8 cellular contexts compared by ENCODE assay signal in genomic region chr2:234496835-234497591, GRCh38. TPM values are rescaled to one million over a fixed set of nuclear protein-coding genes. Genes with fewer than 3 reads are reported as not detected.
DNase-seq lines count a peak whose midpoint lies in the region; FAIRE-seq and TF ChIP-seq lines count a peak whose summit lies in the region.

A gene with protein sequence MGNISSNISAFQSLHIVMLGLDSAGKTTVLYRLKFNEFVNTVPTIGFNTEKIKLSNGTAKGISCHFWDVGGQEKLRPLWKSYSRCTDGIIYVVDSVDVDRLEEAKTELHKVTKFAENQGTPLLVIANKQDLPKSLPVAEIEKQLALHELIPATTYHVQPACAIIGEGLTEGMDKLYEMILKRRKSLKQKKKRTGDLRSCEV (minus strand): TSS chr2:234497081. CDS start chr2:234496586, 495 bp downstream.

- intact Hi-C loops in kidney (cut with DNase I): no loop called here

- CTCF ChIA-PET in HEK293 (lab: Yijun Ruan, JAX): interaction anchor here (0.6 to 2.2 kb wide), 5 partner anchors 48 to 362 kb away, joined by 3 to 9 read pairs (median 3); no protein-coding TSS in a partner anchor

- H3K4me3 ChIP-seq in GM12864 (ENCODE audit: low read depth, low read length) (peak within 1 kb of the TSS; percentile 79), HEK293 (ENCODE audit: low read depth, low read length) (peak within 1 kb of the TSS; percentile 78), kidney (ENCODE audit: low read length in 2 of 2) (peak within 1 kb of the TSS; percentile 71 to 77)

- peaks cover 12% of the 10 kb centered on the region for H3K4me1 ChIP-seq in HEK293 (ENCODE audit: control insufficient read depth, insufficient read depth, low read length)
- peaks cover 3 to 12% of the 10 kb centered on the region in 2 donors for H3K4me1 ChIP-seq in kidney (ENCODE audit: control insufficient read depth in 1 of 2, insufficient read depth in 1 of 2, low read depth in 1 of 2, low read length in 2 of 2)

- TF ChIP-seq CTCF in GM12864 (IDR thresholded peaks at IDR 0.05; ENCODE audit: low read depth, low read length, missing control alignments): no peak
- no peak for TF ChIP-seq CTCF in HEK293 (tag by site-specific recombination; IDR thresholded peaks at IDR 0.05)
- TF ChIP-seq CTCF in kidney (IDR thresholded peaks at IDR 0.05; ENCODE audit: borderline replicate concordance, extremely low read depth, insufficient read depth): no peak

- DNase-seq in GM12864 (ENCODE audit: low read depth): no peak
- peak; percentile 17 for DNase-seq in NCI-H1092 treated with DMSO at 0.1 percent for 48 hours (lab: John Stamatoyannopoulos, UW)
- peak; percentile 34 to 61 (median 59) for DNase-seq in activated CD4-positive, CD25-positive, alpha-beta regulatory T cell (lab: John Stamatoyannopoulos, UW)
- DNase-seq in cerebellar cortex (ENCODE audit: low spot score): peak; percentile 64
- DNase-seq in kidney: peak; percentile 94
- peak; percentile 49 to 59 for DNase-seq in stimulated activated CD4-positive, alpha-beta T cell treated with anti-CD3 and anti-CD28 coated beads, Interleukin-15, amount 100 ng/mL, for 1 hour (ENCODE audit: low read depth in 1 of 2, low spot score in 1 of 2)
- no peak for DNase-seq in middle frontal gyrus (ENCODE audit: extremely low spot score, low spot score)

- H3K27ac ChIP-seq in HEK293 (ENCODE audit: extremely low read depth, low read depth, low read length) (peak within 1 kb of the TSS; percentile 86), kidney (ENCODE audit: low read depth in 2 of 2, low read length in 2 of 2) (peak within 1 kb of the TSS; percentile 41 to 51)

- FAIRE-seq in kidney (lab: Jason Lieb, UNC): no peak

- H3K9me3 ChIP-seq in HEK293 (ENCODE audit: control insufficient read depth, insufficient read depth, low read depth, low read length): no peaks in the 10 kb centered on the region
- H3K9me3 ChIP-seq in kidney (ENCODE audit: control insufficient read depth in 1 of 2, low read length in 2 of 2): no peaks in the 10 kb centered on the region

- peak within 1 kb of the TSS; percentile 74 to 75 for H3K9ac ChIP-seq in kidney (ENCODE audit: low read length in 2 of 2)

- no peaks in the 10 kb centered on the region for H3K36me3 ChIP-seq in HEK293 (ENCODE audit: control insufficient read depth in 2 of 2, insufficient read depth in 1 of 2, low read length in 2 of 2)
- no peaks in the 10 kb centered on the region for H3K36me3 ChIP-seq in kidney (ENCODE audit: control insufficient read depth in 1 of 2, insufficient read depth in 2 of 2, low read length in 2 of 2)

- POLR2A ChIA-PET in HEK293 (lab: Yijun Ruan, JAX): interaction anchor here (0.6 to 2.0 kb wide), 6 partner anchors 12 to 523 kb away, joined by 3 to 6 read pairs (median 4); no protein-coding TSS in a partner anchor

TF ChIP-seq in HEK293, 187 proteins besides CTCF, POLR2A, EP300 and RAD21:
- TF ChIP-seq ZNF138 (tag by site-specific recombination; IDR thresholded peaks at IDR 0.05; ENCODE audit: borderline replicate concordance) (no peak), HOXC10 (CRISPR knock-in tag; IDR thresholded peaks at IDR 0.05) (0 out of 2 replicates have a peak, but pooled peaks have one; percentile 4), ZFHX2 (tag by site-specific recombination; conservative IDR thresholded peaks at IDR 0.05) (peak; percentile 82), ZNF600 (tag by site-specific recombination; IDR thresholded peaks at IDR 0.05) (no peak), ZNF660 (tag by site-specific recombination; IDR thresholded peaks at IDR 0.05) (0 out of 2 replicates have a peak, but pooled peaks have one; percentile 44), IKZF3 (tag by site-specific recombination; IDR thresholded peaks at IDR 0.05) (peak; percentile 70), ZNF211 (tag by site-specific recombination; IDR thresholded peaks at IDR 0.05; ENCODE audit: low read depth) (no peak), ZNF561 (tag by site-specific recombination; IDR thresholded peaks at IDR 0.05; ENCODE audit: borderline replicate concordance) (no peak), ZNF19 (tag by site-specific recombination; IDR thresholded peaks at IDR 0.05; ENCODE audit: low read depth) (no peak), ELK4 (IDR thresholded peaks at IDR 0.05; ENCODE audit: borderline replicate concordance, low read depth, low read length) (no peak), ZNF677 (tag by site-specific recombination; IDR thresholded peaks at IDR 0.05) (no peak), ZNF140 (tag by site-specific recombination; IDR thresholded peaks at IDR 0.05) (no peak), ZBTB7A (tag by site-specific recombination; IDR thresholded peaks at IDR 0.05; ENCODE audit: low read depth) (no peak), ZNF555 (tag by site-specific recombination; conservative IDR thresholded peaks at IDR 0.05) (no peak), RBAK (tag by site-specific recombination; IDR thresholded peaks at IDR 0.05) (no peak), ZNF785 (tag by site-specific recombination; IDR thresholded peaks at IDR 0.05) (no peak), KLF17 (tag by site-specific recombination; IDR thresholded peaks at IDR 0.05) (0 out of 2 replicates have a peak, but pooled peaks have one; percentile 49), ZBTB26 (tag by site-specific recombination; optimal IDR thresholded peaks at IDR 0.05) (peak; percentile 39), SALL2 (tag by site-specific recombination; IDR thresholded peaks at IDR 0.05; ENCODE audit: borderline replicate concordance) (no peak), OSR2 (tag by site-specific recombination; IDR thresholded peaks at IDR 0.05) (peak; percentile 69), SCRT1 (tag by site-specific recombination; IDR thresholded peaks at IDR 0.05; ENCODE audit: borderline replicate concordance) (no peak), ZBTB8A (tag by site-specific recombination; IDR thresholded peaks at IDR 0.05) (no peak), ZBTB1 (tag by site-specific recombination; IDR thresholded peaks at IDR 0.05) (no peak), KLF10 (tag by site-specific recombination; IDR thresholded peaks at IDR 0.05) (peak; percentile 78), EGR2 (tag by site-specific recombination; IDR thresholded peaks at IDR 0.05; ENCODE audit: low read depth) (0 out of 2 replicates have a peak, but pooled peaks have one; percentile 26)
- TF ChIP-seq, protein P1, sequence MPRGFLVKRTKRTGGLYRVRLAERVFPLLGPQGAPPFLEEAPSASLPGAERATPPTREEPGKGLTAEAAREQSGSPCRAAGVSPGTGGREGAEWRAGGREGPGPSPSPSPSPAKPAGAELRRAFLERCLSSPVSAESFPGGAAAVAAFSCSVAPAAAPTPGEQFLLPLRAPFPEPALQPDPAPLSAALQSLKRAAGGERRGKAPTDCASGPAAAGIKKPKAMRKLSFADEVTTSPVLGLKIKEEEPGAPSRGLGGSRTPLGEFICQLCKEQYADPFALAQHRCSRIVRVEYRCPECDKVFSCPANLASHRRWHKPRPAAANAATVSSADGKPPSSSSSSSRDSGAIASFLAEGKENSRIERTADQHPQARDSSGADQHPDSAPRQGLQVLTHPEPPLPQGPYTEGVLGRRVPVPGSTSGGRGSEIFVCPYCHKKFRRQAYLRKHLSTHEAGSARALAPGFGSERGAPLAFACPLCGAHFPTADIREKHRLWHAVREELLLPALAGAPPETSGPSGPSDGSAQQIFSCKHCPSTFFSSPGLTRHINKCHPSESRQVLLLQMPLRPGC (tag by site-specific recombination; IDR thresholded peaks at IDR 0.05): no peak
TF ChIP-seq in HEK293: peak in this region for 9.

RNA-seq across cellular contexts. Expression of the gene that starts here (rescaled TPM):
- 62.0 TPM for total RNA-seq in kidney
- 2.7 TPM for polyA plus RNA-seq in kidney (ENCODE audit: insufficient read depth, low read depth, low replicate concordance)

Comparison
In these comparisons a context has a peak if more than half of its experiments do, and no peak if none do; other contexts are left out.
1. DNase-seq: peak in NCI-H1092 treated with DMSO at 0.1 percent for 48 hours (single experiment), activated CD4-positive, CD25-positive, alpha-beta regulatory T cell (4 of 4), cerebellar cortex (single experiment), kidney (single experiment) and stimulated activated CD4-positive, alpha-beta T cell treated with anti-CD3 and anti-CD28 coated beads, Interleukin-15, amount 100 ng/mL, for 1 hour (2 of 2); none in GM12864 (single experiment) and middle frontal gyrus (single experiment).
2. Peak in every context shown above with its lines, with median percentiles within 50 percentile points of each other: H3K4me3 ChIP-seq.